Comparison of ENCODE assay signal across 1 cellular context in the genomic region with DNA sequence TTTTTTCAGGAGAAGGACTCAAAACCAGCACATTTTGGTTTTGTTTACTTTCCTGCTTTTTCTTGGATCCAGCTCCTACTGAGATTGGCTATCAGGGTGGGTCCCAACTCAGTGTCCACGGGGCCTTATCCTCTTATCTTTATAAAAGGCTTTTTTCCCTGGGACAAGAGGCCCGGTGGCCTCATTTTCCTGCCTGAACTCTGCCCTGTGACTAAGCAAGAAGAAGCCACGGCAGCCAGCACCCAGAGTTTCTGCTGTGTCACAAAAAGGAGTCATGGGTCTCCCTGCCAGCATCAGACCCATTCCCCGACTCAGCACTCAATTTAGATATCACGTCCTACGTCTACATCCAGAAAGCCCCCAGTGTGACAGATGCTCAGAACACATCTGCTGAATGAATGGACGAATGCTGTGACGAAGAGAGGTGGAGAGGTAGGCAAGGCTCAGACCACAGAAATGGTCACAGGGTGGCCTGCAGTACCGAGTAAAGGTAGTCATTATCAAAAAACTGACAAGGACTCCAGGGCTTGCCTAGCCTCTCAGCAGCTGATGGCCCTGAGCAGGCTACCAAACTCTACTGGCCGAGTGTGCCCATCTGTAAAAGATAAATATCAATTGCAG.
TF ChIP-seq lines count a peak whose summit lies in the region.

No MANE protein-coding gene starts in this region.

TF ChIP-seq in HepG2, 621 proteins besides CTCF, POLR2A, EP300 and RAD21 (continued from another document and continues in another):
- TF ChIP-seq, protein P1, sequence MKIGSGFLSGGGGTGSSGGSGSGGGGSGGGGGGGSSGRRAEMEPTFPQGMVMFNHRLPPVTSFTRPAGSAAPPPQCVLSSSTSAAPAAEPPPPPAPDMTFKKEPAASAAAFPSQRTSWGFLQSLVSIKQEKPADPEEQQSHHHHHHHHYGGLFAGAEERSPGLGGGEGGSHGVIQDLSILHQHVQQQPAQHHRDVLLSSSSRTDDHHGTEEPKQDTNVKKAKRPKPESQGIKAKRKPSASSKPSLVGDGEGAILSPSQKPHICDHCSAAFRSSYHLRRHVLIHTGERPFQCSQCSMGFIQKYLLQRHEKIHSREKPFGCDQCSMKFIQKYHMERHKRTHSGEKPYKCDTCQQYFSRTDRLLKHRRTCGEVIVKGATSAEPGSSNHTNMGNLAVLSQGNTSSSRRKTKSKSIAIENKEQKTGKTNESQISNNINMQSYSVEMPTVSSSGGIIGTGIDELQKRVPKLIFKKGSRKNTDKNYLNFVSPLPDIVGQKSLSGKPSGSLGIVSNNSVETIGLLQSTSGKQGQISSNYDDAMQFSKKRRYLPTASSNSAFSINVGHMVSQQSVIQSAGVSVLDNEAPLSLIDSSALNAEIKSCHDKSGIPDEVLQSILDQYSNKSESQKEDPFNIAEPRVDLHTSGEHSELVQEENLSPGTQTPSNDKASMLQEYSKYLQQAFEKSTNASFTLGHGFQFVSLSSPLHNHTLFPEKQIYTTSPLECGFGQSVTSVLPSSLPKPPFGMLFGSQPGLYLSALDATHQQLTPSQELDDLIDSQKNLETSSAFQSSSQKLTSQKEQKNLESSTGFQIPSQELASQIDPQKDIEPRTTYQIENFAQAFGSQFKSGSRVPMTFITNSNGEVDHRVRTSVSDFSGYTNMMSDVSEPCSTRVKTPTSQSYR (CRISPR knock-in tag; IDR thresholded peaks at IDR 0.05; ENCODE audit: borderline replicate concordance), result peak; percentile 20; the same call in 1 of the 2 replicates
- TF ChIP-seq MEF2D (CRISPR knock-in tag; IDR thresholded peaks at IDR 0.05), result peak; percentile 83
- peak; percentile 39; the same call in 1 of the 2 replicates for TF ChIP-seq MIER2 (CRISPR knock-in tag; IDR thresholded peaks at IDR 0.05)
- TF ChIP-seq CBX1 (IDR thresholded peaks at IDR 0.05; ENCODE audit: low read depth), result no peak
- TF ChIP-seq, protein P2, sequence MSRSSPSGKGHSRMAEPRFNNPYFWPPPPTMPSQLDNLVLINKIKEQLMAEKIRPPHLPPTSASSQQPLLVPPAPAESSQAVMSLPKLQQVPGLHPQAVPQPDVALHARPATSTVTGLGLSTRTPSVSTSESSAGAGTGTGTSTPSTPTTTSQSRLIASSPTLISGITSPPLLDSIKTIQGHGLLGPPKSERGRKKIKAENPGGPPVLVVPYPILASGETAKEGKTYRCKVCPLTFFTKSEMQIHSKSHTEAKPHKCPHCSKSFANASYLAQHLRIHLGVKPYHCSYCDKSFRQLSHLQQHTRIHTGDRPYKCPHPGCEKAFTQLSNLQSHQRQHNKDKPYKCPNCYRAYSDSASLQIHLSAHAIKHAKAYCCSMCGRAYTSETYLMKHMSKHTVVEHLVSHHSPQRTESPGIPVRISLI (CRISPR knock-in tag; IDR thresholded peaks at IDR 0.05; ENCODE audit: borderline replicate concordance), result peak; percentile 62; the same call in 1 of the 2 replicates
- no peak for TF ChIP-seq CERS6 (CRISPR knock-in tag; IDR thresholded peaks at IDR 0.05)
- TF ChIP-seq NCOR1 (IDR thresholded peaks at IDR 0.05; ENCODE audit: borderline replicate concordance, low read length), result peak; percentile 77; the same call in 1 of the 2 replicates
- TF ChIP-seq DMAP1 (CRISPR knock-in tag; IDR thresholded peaks at IDR 0.05), result peak; percentile 62; the same call in 1 of the 2 replicates
- TF ChIP-seq ZNF530 (CRISPR knock-in tag; IDR thresholded peaks at IDR 0.05; ENCODE audit: low read depth), result no peak
- 0 out of 2 replicates have a peak, but pooled peaks have one; percentile 78 for TF ChIP-seq BRCA1 (CRISPR knock-in tag; IDR thresholded peaks at IDR 0.05)
- TF ChIP-seq STAG1 (CRISPR knock-in tag; IDR thresholded peaks at IDR 0.05), result peak; percentile 18; the same call in 1 of the 2 replicates
- peak; percentile 23; the same call in 1 of the 2 replicates for TF ChIP-seq RERE (CRISPR knock-in tag; IDR thresholded peaks at IDR 0.05; ENCODE audit: low read depth)
- peak; percentile 24; the same call in 1 of the 2 replicates for TF ChIP-seq ZNF644 (CRISPR knock-in tag; IDR thresholded peaks at IDR 0.05; ENCODE audit: low read depth)
- peak; percentile 40; the same call in 1 of the 2 replicates for TF ChIP-seq MXD4 (CRISPR knock-in tag; IDR thresholded peaks at IDR 0.05)
- TF ChIP-seq ZKSCAN1 (IDR thresholded peaks at IDR 0.05; ENCODE audit: low read length), result no peak
- TF ChIP-seq ZNF800 (CRISPR knock-in tag; IDR thresholded peaks at IDR 0.05), result peak; percentile 77; the same call in 1 of the 2 replicates
- TF ChIP-seq ETV6 (CRISPR knock-in tag; conservative IDR thresholded peaks at IDR 0.05), result 0 out of 2 replicates have a peak, but pooled peaks have one; percentile 36
- peak; percentile 82 for TF ChIP-seq HMG20B (CRISPR knock-in tag; conservative IDR thresholded peaks at IDR 0.05)
- TF ChIP-seq NFATC3 (CRISPR knock-in tag; IDR thresholded peaks at IDR 0.05), result no peak
- TF ChIP-seq, protein P3, sequence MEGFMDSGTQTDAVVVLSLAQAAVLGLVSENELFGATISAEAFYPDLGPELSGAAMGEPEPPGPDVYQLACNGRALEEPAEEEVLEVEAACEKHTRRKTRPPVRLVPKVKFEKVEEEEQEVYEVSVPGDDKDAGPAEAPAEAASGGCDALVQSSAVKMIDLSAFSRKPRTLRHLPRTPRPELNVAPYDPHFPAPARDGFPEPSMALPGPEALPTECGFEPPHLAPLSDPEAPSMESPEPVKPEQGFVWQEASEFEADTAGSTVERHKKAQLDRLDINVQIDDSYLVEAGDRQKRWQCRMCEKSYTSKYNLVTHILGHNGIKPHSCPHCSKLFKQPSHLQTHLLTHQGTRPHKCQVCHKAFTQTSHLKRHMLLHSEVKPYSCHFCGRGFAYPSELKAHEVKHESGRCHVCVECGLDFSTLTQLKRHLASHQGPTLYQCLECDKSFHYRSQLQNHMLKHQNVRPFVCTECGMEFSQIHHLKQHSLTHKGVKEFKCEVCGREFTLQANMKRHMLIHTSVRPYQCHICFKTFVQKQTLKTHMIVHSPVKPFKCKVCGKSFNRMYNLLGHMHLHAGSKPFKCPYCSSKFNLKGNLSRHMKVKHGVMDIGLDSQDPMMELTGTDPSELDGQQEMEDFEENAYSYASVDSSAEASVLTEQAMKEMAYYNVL (CRISPR knock-in tag; IDR thresholded peaks at IDR 0.05; ENCODE audit: borderline replicate concordance), result peak; percentile 86; the same call in 1 of the 2 replicates
- TF ChIP-seq ZNF335 (CRISPR knock-in tag; IDR thresholded peaks at IDR 0.05), result no peak
- peak; percentile 33 for TF ChIP-seq TEAD3 (CRISPR knock-in tag; optimal IDR thresholded peaks at IDR 0.05; ENCODE audit: borderline replicate concordance)
- 0 out of 2 replicates have a peak, but pooled peaks have one; percentile 46 for TF ChIP-seq ZNF512B (CRISPR knock-in tag; IDR thresholded peaks at IDR 0.05; ENCODE audit: borderline replicate concordance)
- TF ChIP-seq, protein P4, sequence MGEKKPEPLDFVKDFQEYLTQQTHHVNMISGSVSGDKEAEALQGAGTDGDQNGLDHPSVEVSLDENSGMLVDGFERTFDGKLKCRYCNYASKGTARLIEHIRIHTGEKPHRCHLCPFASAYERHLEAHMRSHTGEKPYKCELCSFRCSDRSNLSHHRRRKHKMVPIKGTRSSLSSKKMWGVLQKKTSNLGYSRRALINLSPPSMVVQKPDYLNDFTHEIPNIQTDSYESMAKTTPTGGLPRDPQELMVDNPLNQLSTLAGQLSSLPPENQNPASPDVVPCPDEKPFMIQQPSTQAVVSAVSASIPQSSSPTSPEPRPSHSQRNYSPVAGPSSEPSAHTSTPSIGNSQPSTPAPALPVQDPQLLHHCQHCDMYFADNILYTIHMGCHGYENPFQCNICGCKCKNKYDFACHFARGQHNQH (CRISPR knock-in tag; IDR thresholded peaks at IDR 0.05), result peak; percentile 81
- TF ChIP-seq ZSCAN21 (CRISPR knock-in tag; IDR thresholded peaks at IDR 0.05; ENCODE audit: borderline replicate concordance), result peak; percentile 26; the same call in 1 of the 2 replicates
- peak; percentile 21; the same call in 1 of the 2 replicates for TF ChIP-seq ZNF331 (CRISPR knock-in tag; IDR thresholded peaks at IDR 0.05)
- TF ChIP-seq PCBP1 (IDR thresholded peaks at IDR 0.05; ENCODE audit: borderline replicate concordance, low read depth, low read length), result no peak
- TF ChIP-seq ZNF264 (CRISPR knock-in tag; IDR thresholded peaks at IDR 0.05), result 0 out of 2 replicates have a peak, but pooled peaks have one; percentile 38
- TF ChIP-seq ATF3 (CRISPR knock-in tag; IDR thresholded peaks at IDR 0.05), result 0 out of 2 replicates have a peak, but pooled peaks have one; percentile 61
- TF ChIP-seq FOXO1 (CRISPR knock-in tag; IDR thresholded peaks at IDR 0.05), result peak; percentile 29; the same call in 1 of the 2 replicates
- TF ChIP-seq ZIK1 (CRISPR knock-in tag; IDR thresholded peaks at IDR 0.05; ENCODE audit: borderline replicate concordance, low read depth), result no peak
- peak; percentile 81 for TF ChIP-seq NR2F6 (IDR thresholded peaks at IDR 0.05)
- peak; percentile 86 for TF ChIP-seq NR2F6 (CRISPR knock-in tag; IDR thresholded peaks at IDR 0.05)
- peak; percentile 73 for TF ChIP-seq HOXA3 (CRISPR knock-in tag; IDR thresholded peaks at IDR 0.05)
